13 cellular contexts compared by ENCODE assay signal in genomic region chr4:178577933-178578332, GRCh38.
DNase-seq lines count a peak whose midpoint lies in the region; ATAC-seq and TF ChIP-seq lines count a peak whose summit lies in the region.
"Had no signal": no experiment of that assay in that cellular context is flagged by ENCODE, and none has a peak within 500 bp of the region (broad histone marks: within the 10 kb centered on the region; RNA-seq: fewer than 3 reads in every experiment).

No MANE protein-coding gene starts in this region.

- POLR2A ChIA-PET in HEK293T (lab: Yijun Ruan, JAX), result no interaction called here

- ATAC-seq in GM21576 (IDR thresholded peaks at IDR 0.05; ENCODE audit: unreplicated experiment), result no peak
- ATAC-seq: activated CD4-positive, alpha-beta T cell treated with anti-CD3 and anti-CD28 coated beads for 36 hours; left ventricle myocardium superior had no signal

- no peak overlapping the region for H3K27ac ChIP-seq in VCaP

- TF ChIP-seq CTCF in VCaP (conservative IDR thresholded peaks at IDR 0.05), result peak; percentile 60

- CTCF ChIA-PET in HEK293T (lab: Yijun Ruan, JAX), result interaction anchor here (0.6 to 1.6 kb wide), 3 partner anchors 618 to 1110 kb away, joined by 3 to 5 read pairs (median 3); no protein-coding TSS in a partner anchor

- peak; percentile 46 for DNase-seq in NCI-H1105 treated with DMSO at 0.1 percent for 48 hours (lab: John Stamatoyannopoulos, UW)
- no peak for DNase-seq in NCI-H1105 (lab: John Stamatoyannopoulos, UW)
- peak; percentile 7 for DNase-seq in HEK293T (ENCODE audit: extremely low spot score)
- peak; percentile 10 for DNase-seq in midbrain (lab: John Stamatoyannopoulos, UW)
- DNase-seq in EL, result no peak
- no peak for DNase-seq in NCI-H524 treated with DMSO at 0.1 percent for 48 hours (lab: John Stamatoyannopoulos, UW)
- DNase-seq: activated CD4-positive, alpha-beta T cell treated with anti-CD3 and anti-CD28 coated beads for 36 hours; aorta; DMS79; left ventricle myocardium superior; NCI-H446 had no signal

TF ChIP-seq in HEK293T, 16 proteins besides CTCF, POLR2A, EP300 and RAD21:
- no peak for TF ChIP-seq LEF1 (IDR thresholded peaks at IDR 0.05; ENCODE audit: borderline replicate concordance)
- TF ChIP-seq L3MBTL2 (conservative IDR thresholded peaks at IDR 0.05), result no peak
- no peak for TF ChIP-seq ARNT (IDR thresholded peaks at IDR 0.05)
- TF ChIP-seq CTBP1 (IDR thresholded peaks at IDR 0.05; ENCODE audit: borderline replicate concordance), result no peak
- no peak for TF ChIP-seq FOXM1 (IDR thresholded peaks at IDR 0.05; ENCODE audit: borderline replicate concordance)
- no peak for TF ChIP-seq ELF4 (IDR thresholded peaks at IDR 0.05)
- no peak for TF ChIP-seq FOXA1 (IDR thresholded peaks at IDR 0.05)
- no peak for TF ChIP-seq FOXK2 (IDR thresholded peaks at IDR 0.05)
- no peak for TF ChIP-seq SUZ12 (IDR thresholded peaks at IDR 0.05)
- no peak for TF ChIP-seq BHLHE40 (IDR thresholded peaks at IDR 0.05; ENCODE audit: borderline replicate concordance)
- TF ChIP-seq ZNF384 (IDR thresholded peaks at IDR 0.05), result no peak
- TF ChIP-seq PKNOX1 (IDR thresholded peaks at IDR 0.05), result no peak
- TF ChIP-seq HDGF (IDR thresholded peaks at IDR 0.05; ENCODE audit: borderline replicate concordance), result no peak

Comparison
In these comparisons a context has a peak if more than half of its experiments do, and no peak if none do; other contexts are left out.
1. DNase-seq: peak in NCI-H1105 treated with DMSO at 0.1 percent for 48 hours (single experiment), HEK293T (single experiment) and midbrain (single experiment); none in NCI-H1105 (single experiment), EL (single experiment) and NCI-H524 treated with DMSO at 0.1 percent for 48 hours (single experiment).